8 cellular contexts compared by ENCODE assay signal in the genomic region with DNA sequence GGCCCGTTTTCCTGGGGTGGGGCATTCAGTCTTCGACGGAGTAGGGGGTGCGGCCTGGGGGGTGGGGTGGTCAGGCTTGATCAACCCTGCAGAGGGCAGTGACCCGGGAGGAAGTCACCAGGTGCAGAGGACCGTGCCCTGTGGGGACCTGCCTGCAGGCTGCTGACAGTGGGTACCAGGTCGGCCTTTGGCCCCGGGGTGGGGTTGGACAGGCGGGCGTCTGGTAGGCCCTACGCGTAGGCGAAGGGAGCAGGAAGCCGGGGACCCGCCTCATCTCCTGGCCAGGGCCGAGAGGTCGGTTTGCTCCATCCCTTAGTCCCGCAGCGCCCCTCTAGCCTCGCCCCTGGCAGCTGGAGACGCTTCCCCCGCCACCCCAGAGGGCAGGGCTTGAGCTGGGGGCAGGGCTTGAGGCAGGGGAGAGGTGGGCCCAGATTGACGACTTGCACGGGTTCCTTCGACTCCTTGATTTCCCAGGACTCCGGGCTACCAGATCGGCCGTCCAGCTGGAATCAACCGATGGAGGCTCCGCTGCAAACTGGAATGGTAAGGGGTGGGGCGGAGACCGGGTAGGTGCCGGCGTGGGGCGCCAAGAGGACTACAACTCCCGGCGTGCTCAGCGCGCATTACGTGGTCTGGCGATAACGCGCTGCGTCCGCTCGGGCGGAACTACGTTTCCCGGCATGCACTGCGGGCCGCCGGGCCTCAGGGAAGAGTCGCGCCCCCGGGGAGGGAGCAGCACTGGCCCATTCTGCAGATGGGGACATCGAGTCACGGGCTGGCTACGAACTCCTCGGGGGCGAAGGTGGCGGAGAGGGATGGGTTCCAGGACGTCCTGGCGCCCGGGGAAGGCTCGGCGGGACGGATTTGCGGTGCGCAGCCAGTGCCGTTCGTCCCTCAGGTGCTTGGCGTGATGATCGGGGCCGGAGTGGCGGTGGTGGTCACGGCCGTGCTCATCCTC. TPM values are rescaled to one million over a fixed set of nuclear protein-coding genes. Genes with fewer than 3 reads are reported as not detected.
DNase-seq lines count a peak whose midpoint lies in the region; ATAC-seq and TF ChIP-seq lines count a peak whose summit lies in the region.

A gene (plus strand): TSS at position 683 of the 958 bp plus-strand sequence. CDS start 72 bp downstream, at position 755.

- H3K36me3 ChIP-seq in KOPT-K1 (ENCODE audit: insufficient read depth, low read length), result peaks cover 6% of the 10 kb centered on the region; the same call in 1 of the 2 replicates
- H3K36me3 ChIP-seq in Peyer's patch, result peaks cover 0 to 33% (median 0%) of the 10 kb centered on the region in 3 donors
- H3K36me3 ChIP-seq in esophagus squamous epithelium, result peaks cover 7 to 43% (median 7%) of the 10 kb centered on the region in 3 donors

- H3K27ac ChIP-seq in KOPT-K1 (ENCODE audit: low read depth, low read length, poor library complexity, severe bottlenecking) (peak within 1 kb of the TSS; percentile 60), Peyer's patch (peak within 1 kb of the TSS; percentile 90 to 99 (median 92)), esophagus squamous epithelium (peak within 1 kb of the TSS; percentile 84 to 97 (median 94))

- TF ChIP-seq CTCF in Peyer's patch (IDR thresholded peaks at IDR 0.05), result peak in 1 of 6 experiments; percentile 9
- peak in 2 of 6 experiments; percentile 6 to 13 for TF ChIP-seq CTCF in esophagus squamous epithelium (IDR thresholded peaks at IDR 0.05)

- no peaks in the 10 kb centered on the region for H3K9me3 ChIP-seq in KOPT-K1 (ENCODE audit: insufficient read depth, low read length, poor library complexity, severe bottlenecking)
- H3K9me3 ChIP-seq in Peyer's patch, result no peaks in the 10 kb centered on the region
- no peaks in the 10 kb centered on the region for H3K9me3 ChIP-seq in esophagus squamous epithelium

- TF ChIP-seq POLR2A in Peyer's patch (IDR thresholded peaks at IDR 0.05) (peak; percentile 72 to 75), esophagus squamous epithelium (IDR thresholded peaks at IDR 0.05) (peak in 3 of 4 donors; percentile 12 to 77 (median 30))

- H3K4me1 ChIP-seq in Peyer's patch (peaks cover 3 to 15% (median 6%) of the 10 kb centered on the region in 4 donors), esophagus squamous epithelium (peaks cover 11 to 40% (median 11%) of the 10 kb centered on the region in 3 donors)

- peaks cover 3 to 5% of the 10 kb centered on the region in 2 donors for H3K36me3 Mint-ChIP-seq in activated T-cell treated with anti-CD3 and anti-CD28 coated beads, Interleukin-2, amount 50 U/mL, for 72 hours (ENCODE audit: insufficient read depth in 2 of 2)
- H3K36me3 Mint-ChIP-seq in naive B cell, result peaks cover 5 to 6% of the 10 kb centered on the region in 2 donors
- H3K36me3 Mint-ChIP-seq in stimulated activated effector memory CD8-positive, alpha-beta T cell treated with anti-CD3 and anti-CD28 coated beads, Interleukin-12 subunit alpha, Interleukin-12 subunit beta, amount 100 ng/mL, for 72 hours, result peaks cover 63% of the 10 kb centered on the region

- H3K27ac Mint-ChIP-seq in activated T-cell treated with anti-CD3 and anti-CD28 coated beads, Interleukin-2, amount 50 U/mL, for 72 hours, result peak within 1 kb of the TSS; percentile 93
- peak within 1 kb of the TSS; percentile 89 to 96 (median 94) for H3K27ac Mint-ChIP-seq in naive B cell
- peak within 1 kb of the TSS; percentile 91 for H3K27ac Mint-ChIP-seq in stimulated activated effector memory CD8-positive, alpha-beta T cell treated with anti-CD3 and anti-CD28 coated beads, Interleukin-12 subunit alpha, Interleukin-12 subunit beta, amount 100 ng/mL, for 72 hours

- H3K4me3 Mint-ChIP-seq in activated T-cell treated with anti-CD3 and anti-CD28 coated beads, Interleukin-2, amount 50 U/mL, for 72 hours, result peak within 1 kb of the TSS; percentile 94 to 99
- H3K4me3 Mint-ChIP-seq in naive B cell, result peak within 1 kb of the TSS; percentile 88 to 98 (median 96)
- H3K4me3 Mint-ChIP-seq in stimulated activated effector memory CD8-positive, alpha-beta T cell treated with anti-CD3 and anti-CD28 coated beads, Interleukin-12 subunit alpha, Interleukin-12 subunit beta, amount 100 ng/mL, for 72 hours, result peak within 1 kb of the TSS; percentile 98

- H3K27me3 ChIP-seq in Peyer's patch, result no peaks in the 10 kb centered on the region
- H3K27me3 ChIP-seq in esophagus squamous epithelium, result no peaks in the 10 kb centered on the region

- H3K4me1 Mint-ChIP-seq in activated T-cell treated with anti-CD3 and anti-CD28 coated beads, Interleukin-2, amount 50 U/mL, for 72 hours (ENCODE audit: low read depth), result peaks cover 20% of the 10 kb centered on the region
- peaks cover 17 to 44% (median 36%) of the 10 kb centered on the region in 3 donors for H3K4me1 Mint-ChIP-seq in naive B cell
- peaks cover 27% of the 10 kb centered on the region for H3K4me1 Mint-ChIP-seq in stimulated activated effector memory CD8-positive, alpha-beta T cell treated with anti-CD3 and anti-CD28 coated beads, Interleukin-12 subunit alpha, Interleukin-12 subunit beta, amount 100 ng/mL, for 72 hours

- no peaks in the 10 kb centered on the region for H3K27me3 Mint-ChIP-seq in activated T-cell treated with anti-CD3 and anti-CD28 coated beads, Interleukin-2, amount 50 U/mL, for 72 hours (ENCODE audit: low read depth)
- H3K27me3 Mint-ChIP-seq in naive B cell, result no peaks in the 10 kb centered on the region

- no peaks in the 10 kb centered on the region for H3K9me3 Mint-ChIP-seq in activated T-cell treated with anti-CD3 and anti-CD28 coated beads, Interleukin-2, amount 50 U/mL, for 72 hours
- no peaks in the 10 kb centered on the region for H3K9me3 Mint-ChIP-seq in naive B cell
- H3K9me3 Mint-ChIP-seq in stimulated activated effector memory CD8-positive, alpha-beta T cell treated with anti-CD3 and anti-CD28 coated beads, Interleukin-12 subunit alpha, Interleukin-12 subunit beta, amount 100 ng/mL, for 72 hours, result no peaks in the 10 kb centered on the region

- intact Hi-C loops in esophagus squamous epithelium (cut with DNase I), result no loop called here

- DNase-seq in DMS53 treated with DMSO at 0.1 percent for 48 hours (lab: John Stamatoyannopoulos, UW; ENCODE audit: unreplicated experiment) (peak; percentile 79), Peyer's patch (peak; percentile 94 to 98 (median 98)), esophagus squamous epithelium (lab: John Stamatoyannopoulos, UW) (peak; percentile 68), naive B cell (peak; percentile 92)
- DNase-seq in activated T-cell treated with anti-CD3 and anti-CD28 coated beads, Interleukin-2, amount 50 U/mL, for 72 hours, result peak; percentile 95 to 96
- DNase-seq in stimulated activated effector memory CD8-positive, alpha-beta T cell treated with anti-CD3 and anti-CD28 coated beads, Interleukin-12 subunit alpha, Interleukin-12 subunit beta, amount 100 ng/mL, for 72 hours (ENCODE audit: low spot score in 2 of 2), result peak; percentile 96 to 98

- 0% methylated on average over 12 of the region's 77 CpGs; no CpG with 5 or more reads in 1 of the 2 donors for WGBS in esophagus squamous epithelium, 2 donors

- ATAC-seq in GM21737 (IDR thresholded peaks at IDR 0.05; ENCODE audit: unreplicated experiment) (peak; percentile 67), naive B cell (ENCODE audit: low read depth in 2 of 2) (peak; percentile 76)
- ATAC-seq in activated T-cell treated with anti-CD3 and anti-CD28 coated beads, Interleukin-2, amount 50 U/mL, for 72 hours (replicated peaks in 1 of 2), result peak; percentile 81 to 83
- peak; percentile 83 for ATAC-seq in stimulated activated effector memory CD8-positive, alpha-beta T cell treated with anti-CD3 and anti-CD28 coated beads, Interleukin-12 subunit alpha, Interleukin-12 subunit beta, amount 100 ng/mL, for 72 hours

- H3K4me3 ChIP-seq in Peyer's patch, result peak within 1 kb of the TSS; percentile 57 to 90 (median 80)
- H3K4me3 ChIP-seq in esophagus squamous epithelium, result peak within 1 kb of the TSS; percentile 66 to 90 (median 76)

RNA-seq across cellular contexts. Expression of the gene that starts here (rescaled TPM):
- total RNA-seq in Peyer's patch (100 to 1,000 TPM; 181 to 296 (median 234) TPM), esophagus squamous epithelium (10 to 100 TPM; 39.7 to 74.1 (median 50.1) TPM)
- 100 to 1,000 TPM; 102 to 144 TPM for total RNA-seq in activated T-cell treated with anti-CD3 and anti-CD28 coated beads, Interleukin-2, amount 50 U/mL, for 72 hours
- polyA plus RNA-seq in naive B cell (ENCODE audit: low read depth in 6 of 6), result 1 to 10 TPM; 4.1 to 9.6 (median 6.6) TPM

Comparison
In these comparisons a context has a peak if more than half of its experiments do, and no peak if none do; other contexts are left out.
1. Peak in every context shown above with its lines: DNase-seq, ATAC-seq, H3K4me3 ChIP-seq and H3K27ac ChIP-seq.